ENCODE assay signal across 20 cellular contexts in genomic region chr4:156766846-156767245, GRCh38.
"Had no signal": no experiment of that assay in that cellular context is flagged by ENCODE, and none has a peak within 500 bp of the region (broad histone marks: within the 10 kb centered on the region; RNA-seq: fewer than 3 reads in every experiment).

No MANE protein-coding gene starts in this region.

- H3K4me3 ChIP-seq: ascending aorta, prostate gland, tibial artery had no signal

- H3K36me3 Mint-ChIP-seq: naive B cell had no signal

- ATAC-seq: activated CD4-positive, CD25-positive, alpha-beta regulatory T cell treated with anti-CD3 and anti-CD28 coated beads, Interleukin-2, amount 50 U/mL, for 24 hours; activated CD8-positive, alpha-beta T cell treated with anti-CD3 and anti-CD28 coated beads, Interleukin-2, amount 10 ng/mL, durations not matched to agents 7 days and 5 days; esophagus mucosa; left ventricle myocardium superior; right cardiac atrium; stimulated activated naive CD8-positive, alpha-beta T cell treated with anti-CD3 and anti-CD28 coated beads, Interleukin-15, Interleukin-2, amounts not matched to agents 100 U/mL and 50 U/mL, for 24 hours had no signal

- H3K4me1 Mint-ChIP-seq: activated CD4-positive, alpha-beta T cell treated with anti-CD3 and anti-CD28 coated beads, Interleukin-2, amount 10 ng/mL, durations not matched to agents 7 days and 5 days; naive B cell had no signal

- H3K4me3 Mint-ChIP-seq: activated CD4-positive, alpha-beta T cell treated with anti-CD3 and anti-CD28 coated beads, Interleukin-2, amount 10 ng/mL, durations not matched to agents 7 days and 5 days; activated CD8-positive, alpha-beta T cell treated with anti-CD3 and anti-CD28 coated beads, Interleukin-2, amount 10 ng/mL, durations not matched to agents 7 days and 5 days; activated T-cell treated with anti-CD3 and anti-CD28 coated beads, Interleukin-2, amount 50 U/mL, for 24 hours; naive B cell; neural crest cell had no signal

- H3K27me3 Mint-ChIP-seq: activated CD4-positive, alpha-beta T cell treated with anti-CD3 and anti-CD28 coated beads, Interleukin-2, amount 10 ng/mL, durations not matched to agents 7 days and 5 days; activated T-cell treated with anti-CD3 and anti-CD28 coated beads, Interleukin-2, amount 50 U/mL, for 24 hours; naive B cell had no signal

- H3K27ac Mint-ChIP-seq: activated CD4-positive, alpha-beta T cell treated with anti-CD3 and anti-CD28 coated beads, Interleukin-2, amount 10 ng/mL, durations not matched to agents 7 days and 5 days; activated CD8-positive, alpha-beta T cell treated with anti-CD3 and anti-CD28 coated beads, Interleukin-2, amount 10 ng/mL, durations not matched to agents 7 days and 5 days; activated T-cell treated with anti-CD3 and anti-CD28 coated beads, Interleukin-2, amount 50 U/mL, for 24 hours; naive B cell had no signal

- H3K9me3 Mint-ChIP-seq: activated CD4-positive, alpha-beta T cell treated with anti-CD3 and anti-CD28 coated beads, Interleukin-2, amount 10 ng/mL, durations not matched to agents 7 days and 5 days; activated T-cell treated with anti-CD3 and anti-CD28 coated beads, Interleukin-2, amount 50 U/mL, for 24 hours; naive B cell; neural crest cell had no signal

- DNase-seq: activated CD4-positive, alpha-beta T cell treated with anti-CD3 and anti-CD28 coated beads, Interleukin-2, amount 10 ng/mL, durations not matched to agents 7 days and 5 days; activated CD8-positive, alpha-beta T cell treated with anti-CD3 and anti-CD28 coated beads, Interleukin-2, amount 10 ng/mL, durations not matched to agents 7 days and 5 days; activated naive CD4-positive, alpha-beta T cell treated with anti-CD3 and anti-CD28 coated beads, Interleukin-2, amount 50 U/mL, for 16 hours; activated T-cell treated with anti-CD3 and anti-CD28 coated beads, Interleukin-2, amount 50 U/mL, for 24 hours; effector CD8-positive, alpha-beta T cell; glutamatergic neuron; kidney; left ventricle myocardium superior; naive B cell; right cardiac atrium; stimulated activated CD4-positive, alpha-beta T cell treated with anti-CD3 and anti-CD28 coated beads, Interleukin-2, amount 100 ng/mL, for 24 hours; stimulated activated naive CD8-positive, alpha-beta T cell treated with anti-CD3 and anti-CD28 coated beads, Interleukin-15, Interleukin-2, amounts not matched to agents 100 U/mL and 50 U/mL, for 24 hours; substantia nigra; T-helper 9 cell; tibial artery had no signal
